31 cellular contexts compared by ENCODE assay signal in the genomic region with DNA sequence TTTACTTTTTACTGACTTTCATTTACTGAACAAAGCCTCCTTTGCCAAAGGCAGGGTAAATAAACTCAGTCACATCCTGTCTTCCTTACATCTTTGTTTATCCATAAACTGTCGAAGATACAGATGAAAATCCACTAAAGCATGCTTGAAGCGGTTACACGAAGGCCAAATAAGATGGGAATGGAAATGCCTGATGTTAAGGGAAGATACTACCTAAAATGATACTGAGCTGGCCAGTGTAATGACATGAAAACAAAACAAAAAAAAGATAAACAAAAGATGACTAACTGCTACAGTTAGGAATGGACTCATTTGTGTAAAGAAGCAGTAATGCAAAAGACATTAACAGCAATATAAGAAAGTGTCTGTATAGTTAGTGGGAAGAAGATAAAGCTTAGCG.
"Had no signal": no experiment of that assay in that cellular context is flagged by ENCODE, and none has a peak within 500 bp of the region (broad histone marks: within the 10 kb centered on the region; RNA-seq: fewer than 3 reads in every experiment).

No MANE protein-coding gene starts in this region.

- H3K4me1 ChIP-seq: lower lobe of right lung, pancreas, prostate gland, testis, upper lobe of left lung, vagina had no signal

- H3K9me3 Mint-ChIP-seq: nephron, neural crest cell had no signal

- H3K4me3 ChIP-seq: heart right ventricle, lower lobe of right lung, pancreas, prostate gland, skin epidermis, spleen, stomach, testis, thyroid gland, transverse colon, upper lobe of left lung, vagina had no signal

- DNase-seq: heart right ventricle; hippocampal formation; kidney glomerular epithelial cell; left cardiac atrium; left ventricle myocardium superior; lower lobe of right lung; mammary epithelial cell; naive thymus-derived CD8-positive, alpha-beta T cell; nucleus accumbens; pancreas; posterior cingulate gyrus; retina; right cardiac atrium; spleen; stimulated activated CD4-positive, alpha-beta T cell treated with anti-CD3 and anti-CD28 coated beads, Interleukin-4, amount 100 ng/mL, for 4 hours; stimulated activated CD8-positive, alpha-beta memory T cell treated with anti-CD3 and anti-CD28 coated beads, Interleukin-4, amount 100 ng/mL, for 48 hours; stimulated activated naive CD8-positive, alpha-beta T cell treated with anti-CD3 and anti-CD28 coated beads, Interleukin-15, Interleukin-2, amounts not matched to agents 100 U/mL and 50 U/mL, for 24 hours; stomach; testis; thyroid gland; transverse colon; upper lobe of left lung had no signal

- H3K9me3 ChIP-seq: heart right ventricle, lower lobe of right lung, pancreas, prostate gland, spleen, stomach, testis, thyroid gland, transverse colon, upper lobe of left lung, vagina had no signal

- H3K27ac Mint-ChIP-seq: naive thymus-derived CD8-positive, alpha-beta T cell; nephron; stimulated activated memory B cell treated with anti-CD40 and anti-IgM and Interleukin-4, amounts not matched to agents 10 μg/mL and 1 μg/mL and 100 μg/mL, for 72 hours had no signal

- H3K4me3 Mint-ChIP-seq: naive thymus-derived CD8-positive, alpha-beta T cell; nephron; neural crest cell; stimulated activated memory B cell treated with anti-CD40 and anti-IgM and Interleukin-4, amounts not matched to agents 10 μg/mL and 1 μg/mL and 100 μg/mL, for 72 hours had no signal

- H3K36me3 Mint-ChIP-seq: naive thymus-derived CD8-positive, alpha-beta T cell; stimulated activated memory B cell treated with anti-CD40 and anti-IgM and Interleukin-4, amounts not matched to agents 10 μg/mL and 1 μg/mL and 100 μg/mL, for 72 hours had no signal

- H3K27me3 Mint-ChIP-seq: naive thymus-derived CD8-positive, alpha-beta T cell; stimulated activated memory B cell treated with anti-CD40 and anti-IgM and Interleukin-4, amounts not matched to agents 10 μg/mL and 1 μg/mL and 100 μg/mL, for 72 hours had no signal

- H3K27ac ChIP-seq: heart right ventricle, lower lobe of right lung, pancreas, prostate gland, skin epidermis, spleen, stomach, testis, thyroid gland, transverse colon, upper lobe of left lung, vagina had no signal

- ATAC-seq: heart right ventricle; left cardiac atrium; left lobe of liver; left ventricle myocardium superior; lower lobe of right lung; naive thymus-derived CD8-positive, alpha-beta T cell; pancreas; sciatic nerve; stimulated activated memory B cell treated with anti-CD40 and anti-IgM and Interleukin-4, amounts not matched to agents 10 μg/mL and 1 μg/mL and 100 μg/mL, for 72 hours; stimulated activated naive CD8-positive, alpha-beta T cell treated with anti-CD3 and anti-CD28 coated beads, Interleukin-15, Interleukin-2, amounts not matched to agents 100 U/mL and 50 U/mL, for 24 hours had no signal

- H3K4me1 Mint-ChIP-seq: naive thymus-derived CD8-positive, alpha-beta T cell; stimulated activated memory B cell treated with anti-CD40 and anti-IgM and Interleukin-4, amounts not matched to agents 10 μg/mL and 1 μg/mL and 100 μg/mL, for 72 hours had no signal

- FAIRE-seq: keratinocyte, pancreas had no signal

- H3K36me3 ChIP-seq: pancreas, prostate gland, spleen, thyroid gland, transverse colon, upper lobe of left lung, vagina had no signal

- H3K27me3 ChIP-seq: heart right ventricle, pancreas, spleen, stomach, testis, thyroid gland, transverse colon, upper lobe of left lung, vagina had no signal
